Comparison of ENCODE assay signal across 22 cellular contexts in genomic region chr3:146574173-146574572, GRCh38. TPM values are rescaled to one million over a fixed set of nuclear protein-coding genes. Genes with fewer than 3 reads are reported as not detected.
DNase-seq lines count a peak whose midpoint lies in the region; ATAC-seq and TF ChIP-seq lines count a peak whose summit lies in the region.
"Had no signal": no experiment of that assay in that cellular context is flagged by ENCODE, and none has a peak within 500 bp of the region (broad histone marks: within the 10 kb centered on the region; RNA-seq: fewer than 3 reads in every experiment).

No MANE protein-coding gene starts in this region.

- H3K9ac ChIP-seq in parathyroid adenoma, result peak overlapping the region; percentile 8
- H3K9ac ChIP-seq: BLaER1 treated with 17β-estradiol and CSF1 and Interleukin-3, amounts not matched to agents 10 nM and 100 nM; GM23248 had no signal

- H3K36me3 Mint-ChIP-seq in GM23338 (ENCODE audit: low read depth), result no peaks in the 10 kb centered on the region
- H3K36me3 Mint-ChIP-seq: CD14-positive monocyte; CD8-positive, alpha-beta memory T cell had no signal

- no peak overlapping the region for H2AFZ ChIP-seq in GM23338
- no peak overlapping the region for H2AFZ ChIP-seq in parathyroid adenoma
- H2AFZ ChIP-seq: GM23248 had no signal

- H3K36me3 ChIP-seq in GM23338 (ENCODE audit: insufficient read depth) (no peaks in the 10 kb centered on the region), Panc1 (ENCODE audit: control insufficient read depth, insufficient read depth, low read length) (no peaks in the 10 kb centered on the region), parathyroid adenoma (ENCODE audit: control insufficient read depth, insufficient read depth, low read length) (no peaks in the 10 kb centered on the region), WERI-Rb-1 (no peaks in the 10 kb centered on the region)
- H3K36me3 ChIP-seq: BE2C; BLaER1 treated with 17β-estradiol and CSF1 and Interleukin-3, amounts not matched to agents 10 nM and 100 nM had no signal

- H3K9me2 ChIP-seq in GM23338 (ENCODE audit: insufficient read depth), result no peaks in the 10 kb centered on the region

- no peak overlapping the region for H3K4me3 Mint-ChIP-seq in GM23338
- H3K4me3 Mint-ChIP-seq: CD14-positive monocyte; CD4-positive, alpha-beta T cell; CD8-positive, alpha-beta memory T cell; H9 had no signal

- H3K9me3 ChIP-seq in Panc1 (ENCODE audit: control insufficient read depth, insufficient read depth, low read depth, low read length) (no peaks in the 10 kb centered on the region), parathyroid adenoma (ENCODE audit: control insufficient read depth, low read length) (no peaks in the 10 kb centered on the region), WERI-Rb-1 (ENCODE audit: severe bottlenecking) (no peaks in the 10 kb centered on the region)
- H3K9me3 ChIP-seq: BE2C; BLaER1 treated with 17β-estradiol and CSF1 and Interleukin-3, amounts not matched to agents 10 nM and 100 nM had no signal

- TF ChIP-seq CTCF in GM23338 (conservative IDR thresholded peaks at IDR 0.05; ENCODE audit: low read depth in 2 of 2) (no peak), Panc1 (IDR thresholded peaks at IDR 0.05) (no peak), parathyroid adenoma (IDR thresholded peaks at IDR 0.05) (no peak), WERI-Rb-1 (IDR thresholded peaks at IDR 0.05; ENCODE audit: low read depth, low read length) (no peak)

- peaks cover 2% of the 10 kb centered on the region for H3K27me3 Mint-ChIP-seq in GM23338 (ENCODE audit: insufficient read depth, low read depth, poor library complexity)
- H3K27me3 Mint-ChIP-seq: CD4-positive, alpha-beta T cell had no signal

- in situ Hi-C loops in Panc1 (cut with HindIII; ENCODE audit: low pct_unique_long_range_greater_than_20kb, low sequenced_read_pairs), result no loop called here

- H3F3A ChIP-seq in GM23338 (replicated peaks; ENCODE audit: low read depth), result no peaks in the 10 kb centered on the region

- H3K4me1 Mint-ChIP-seq in GM23338, result peaks cover 4% of the 10 kb centered on the region
- H3K4me1 Mint-ChIP-seq: CD8-positive, alpha-beta memory T cell had no signal

- BruUV-seq in Panc1 (replicated peaks; lab: Mats Ljungman, UMichigan), result no TSS peak

- CTCF ChIA-PET in Panc1 (lab: Charles Lee), result no interaction called here

- H3K4me2 ChIP-seq in GM23338 (no peak overlapping the region), parathyroid adenoma (ENCODE audit: low read length) (no peak overlapping the region)

- H3K27ac ChIP-seq in GM23338 (ENCODE audit: low read depth), result no peak overlapping the region
- peak overlapping the region; percentile 39; the same call in 1 of the 2 replicates for H3K27ac ChIP-seq in Panc1 (ENCODE audit: low read length)
- H3K27ac ChIP-seq in parathyroid adenoma, result no peak overlapping the region
- H3K27ac ChIP-seq in WERI-Rb-1, result no peak overlapping the region
- H3K27ac ChIP-seq: BLaER1 treated with 17β-estradiol and CSF1 and Interleukin-3, amounts not matched to agents 10 nM and 100 nM; GM23248 had no signal

- ATAC-seq in GM23338 (no peak), Panc1 (no peak)
- ATAC-seq: GM12878, HCT116 had no signal

- H3K4me1 ChIP-seq in GM23338 (ENCODE audit: insufficient read depth) (peaks cover 4% of the 10 kb centered on the region), Panc1 (ENCODE audit: control insufficient read depth, insufficient read depth, low read length) (peaks cover 4% of the 10 kb centered on the region; the same call in 1 of the 2 replicates), parathyroid adenoma (no peaks in the 10 kb centered on the region)
- H3K4me1 ChIP-seq: BE2C had no signal

- no peaks in the 10 kb centered on the region for H3K79me2 ChIP-seq in GM23338 (replicated peaks; ENCODE audit: insufficient read depth)
- no peaks in the 10 kb centered on the region for H3K79me2 ChIP-seq in parathyroid adenoma

- H3K27ac Mint-ChIP-seq in GM23338, result peak overlapping the region; percentile 7; the same call in 1 of the 2 replicates
- H3K27ac Mint-ChIP-seq: CD14-positive monocyte; CD4-positive, alpha-beta T cell; CD8-positive, alpha-beta memory T cell; H9 had no signal

- H4K20me1 ChIP-seq in GM23338 (replicated peaks; ENCODE audit: insufficient read depth), result no peaks in the 10 kb centered on the region
- H4K20me1 ChIP-seq: BLaER1 treated with 17β-estradiol and CSF1 and Interleukin-3, amounts not matched to agents 10 nM and 100 nM had no signal

- DNase-seq in GM23338 (ENCODE audit: low spot score) (no peak), Panc1 (ENCODE audit: low read depth, low spot score) (no peak), midbrain (lab: John Stamatoyannopoulos, UW) (no peak), WERI-Rb-1 (no peak)
- no peak for DNase-seq in stimulated activated CD4-positive, alpha-beta T cell treated with anti-CD3 and anti-CD28 coated beads, Interleukin-1b, Interleukin-23, amount 100 ng/mL, for 48 hours
- DNase-seq: BE2C; CD4-positive, alpha-beta T cell; CD8-positive, alpha-beta memory T cell; DMS 273 treated with DMSO at 0.1 percent for 48 hours; DMS79; EL; GDM1; GM23248; H9 had no signal

- H3K27me3 ChIP-seq in GM23338 (ENCODE audit: insufficient read depth), result no peaks in the 10 kb centered on the region
- H3K27me3 ChIP-seq in Panc1 (ENCODE audit: control insufficient read depth, insufficient read depth, low read length), result no peaks in the 10 kb centered on the region
- H3K27me3 ChIP-seq in parathyroid adenoma (ENCODE audit: control insufficient read depth, insufficient read depth, low read length), result no peaks in the 10 kb centered on the region
- no peaks in the 10 kb centered on the region for H3K27me3 ChIP-seq in WERI-Rb-1 (ENCODE audit: insufficient read depth, low read depth, severe bottlenecking)
- H3K27me3 ChIP-seq: BE2C; BLaER1 treated with 17β-estradiol and CSF1 and Interleukin-3, amounts not matched to agents 10 nM and 100 nM had no signal

- no peaks in the 10 kb centered on the region; the same call in 2 of the 3 replicates for H3K9me3 Mint-ChIP-seq in GM23338
- H3K9me3 Mint-ChIP-seq: CD14-positive monocyte; CD4-positive, alpha-beta T cell; CD8-positive, alpha-beta memory T cell; H9 had no signal

- POLR2A ChIA-PET in Panc1 (lab: Charles Lee), result no interaction called here

- no peak overlapping the region for H3K4me3 ChIP-seq in GM23338
- no peak overlapping the region for H3K4me3 ChIP-seq in Panc1 (ENCODE audit: low read depth in 2 of 2, low read length in 2 of 2)
- H3K4me3 ChIP-seq in parathyroid adenoma (ENCODE audit: low read depth, low read length), result no peak overlapping the region
- H3K4me3 ChIP-seq in WERI-Rb-1 (ENCODE audit: low read depth, low read length), result no peak overlapping the region
- H3K4me3 ChIP-seq: BLaER1 treated with 17β-estradiol and CSF1 and Interleukin-3, amounts not matched to agents 10 nM and 100 nM; GM12878; GM23248 had no signal

- intact Hi-C loops in Panc1 (cut with micrococcal nuclease; ENCODE audit: unreplicated experiment), result no loop called here

TF ChIP-seq in GM23338, 12 proteins besides CTCF, POLR2A, EP300 and RAD21 (continues in another document):
- TF ChIP-seq, protein P1, sequence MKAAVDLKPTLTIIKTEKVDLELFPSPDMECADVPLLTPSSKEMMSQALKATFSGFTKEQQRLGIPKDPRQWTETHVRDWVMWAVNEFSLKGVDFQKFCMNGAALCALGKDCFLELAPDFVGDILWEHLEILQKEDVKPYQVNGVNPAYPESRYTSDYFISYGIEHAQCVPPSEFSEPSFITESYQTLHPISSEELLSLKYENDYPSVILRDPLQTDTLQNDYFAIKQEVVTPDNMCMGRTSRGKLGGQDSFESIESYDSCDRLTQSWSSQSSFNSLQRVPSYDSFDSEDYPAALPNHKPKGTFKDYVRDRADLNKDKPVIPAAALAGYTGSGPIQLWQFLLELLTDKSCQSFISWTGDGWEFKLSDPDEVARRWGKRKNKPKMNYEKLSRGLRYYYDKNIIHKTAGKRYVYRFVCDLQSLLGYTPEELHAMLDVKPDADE (IDR thresholded peaks at IDR 0.05), result no peak
- TF ChIP-seq ZNF114 (CRISPR knock-in tag; IDR thresholded peaks at IDR 0.05) (no peak), CREB1 (CRISPR knock-in tag; IDR thresholded peaks at IDR 0.05; ENCODE audit: low read depth) (no peak), ZNF331 (CRISPR knock-in tag; IDR thresholded peaks at IDR 0.05; ENCODE audit: low read depth) (no peak), JUNB (IDR thresholded peaks at IDR 0.05; ENCODE audit: unreplicated experiment) (no peak)

RNA-seq across cellular contexts. Expression of gene PLSCR1, which starts 29.8 kb away (rescaled TPM):
- 70.2 and 78.3 TPM in 2 replicates for total RNA-seq in GM23338 (2014; rRNA removed; shearing (Covaris generic))
- 47.3 and 62.7 TPM in 2 replicates for polyA plus RNA-seq in GM23338 (2016; fragmentation: Nextera tagmentation; extraction: Ambion mirVana)
- total RNA-seq in Panc1 (2021; ENCODE audit: unreplicated experiment), result 52.7 TPM
- 21.1 TPM for polyA plus RNA-seq in Panc1 (2012; ENCODE audit: insufficient read length)

RNA-seq across cellular contexts. Expression of gene PLSCR5, which starts 31.0 kb away (rescaled TPM):
- total RNA-seq in GM23338 (2014; rRNA removed; shearing (Covaris generic)), result not detected in 2 replicates
- polyA plus RNA-seq in GM23338 (2016; fragmentation: Nextera tagmentation; extraction: Ambion mirVana), result not detected in 2 replicates
- total RNA-seq in Panc1 (2021; ENCODE audit: unreplicated experiment), result not detected
- not detected for polyA plus RNA-seq in Panc1 (2012; ENCODE audit: insufficient read length)
- total RNA-seq: A172; CD4-positive, alpha-beta T cell; CD8-positive, alpha-beta memory T cell; GM12878; GM23248; H4; H9 had no signal
- polyA plus RNA-seq: AG04450; CD14-positive monocyte; CD8-positive, alpha-beta memory T cell; GM23248 had no signal
